9 cellular contexts compared by ENCODE assay signal in the genomic region with DNA sequence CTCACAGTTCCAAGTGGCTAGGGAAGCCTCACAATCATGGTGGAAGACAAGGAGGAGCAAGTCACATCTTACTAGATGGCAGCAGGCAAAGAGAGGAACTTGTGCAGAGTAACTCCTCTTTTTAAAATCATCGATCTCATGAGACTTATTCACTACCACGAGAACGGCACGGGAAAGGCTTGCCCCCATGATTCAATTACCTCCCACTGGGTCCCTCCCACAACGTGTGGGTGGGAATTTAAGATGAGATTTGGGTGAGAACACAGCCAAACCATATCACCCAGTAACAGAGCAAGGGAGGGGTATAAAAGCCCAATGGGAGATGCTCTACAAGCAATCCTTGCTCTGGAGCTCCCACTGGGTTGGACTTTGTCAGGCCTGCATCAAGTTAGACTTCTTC.
"Had no signal": no experiment of that assay in that cellular context is flagged by ENCODE, and none has a peak within 500 bp of the region (broad histone marks: within the 10 kb centered on the region; RNA-seq: fewer than 3 reads in every experiment).

No MANE protein-coding gene starts in this region.

- H3K27ac ChIP-seq: HL-60 had no signal

- ATAC-seq: GM23338, HepG2, K562 had no signal

- H3K4me1 Mint-ChIP-seq: GM23338 had no signal

- H3K4me3 Mint-ChIP-seq: GM23338, H9, HFFc6 had no signal

- H3K4me3 ChIP-seq: GM23338, K562 had no signal

- DNase-seq: H9, HCEC 1CT, HFFc6, IMR-90, KG1 had no signal

- H3K27ac Mint-ChIP-seq: GM23338, HFFc6 had no signal
